ENCODE assay signal across 17 cellular contexts in the genomic region with DNA sequence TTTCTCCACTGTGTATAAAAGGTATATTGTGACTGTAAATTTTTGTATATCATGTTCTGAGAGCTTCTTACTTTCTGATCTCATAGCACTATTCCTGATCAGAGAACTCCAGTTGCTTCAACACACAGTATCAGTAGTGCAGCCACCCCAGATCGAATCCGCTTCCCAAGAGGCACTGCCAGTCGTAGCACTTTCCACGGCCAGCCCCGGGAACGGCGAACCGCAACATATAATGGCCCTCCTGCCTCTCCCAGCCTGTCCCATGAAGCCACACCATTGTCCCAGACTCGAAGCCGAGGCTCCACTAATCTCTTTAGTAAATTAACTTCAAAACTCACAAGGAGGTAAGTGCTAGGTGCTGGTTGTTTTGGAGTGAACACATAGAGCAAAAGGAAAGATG. TPM values are rescaled to one million over a fixed set of nuclear protein-coding genes. Genes with fewer than 3 reads are reported as not detected.
DNase-seq lines count a peak whose midpoint lies in the region; ATAC-seq and TF ChIP-seq lines count a peak whose summit lies in the region.
"Had no signal": no experiment of that assay in that cellular context is flagged by ENCODE, and none has a peak within 500 bp of the region (broad histone marks: within the 10 kb centered on the region; RNA-seq: fewer than 3 reads in every experiment).

No MANE protein-coding gene starts in this region.

- no peak overlapping the region for H2AFZ ChIP-seq in H9 (ENCODE audit: low read length)

- H3K23ac ChIP-seq in H9 (ENCODE audit: insufficient read length, low read depth, low read length) = no peak overlapping the region

- H3K23me2 ChIP-seq in H9 (ENCODE audit: insufficient read length, low read depth, low read length, poor library complexity, severe bottlenecking) = no peaks in the 10 kb centered on the region

- no peak overlapping the region for H3K18ac ChIP-seq in H9 (ENCODE audit: insufficient read length, low read depth, low read length)

- H3K4me1 ChIP-seq in H9 (ENCODE audit: insufficient read depth, low read length) = no peaks in the 10 kb centered on the region
- H3K4me1 ChIP-seq: Caco-2 had no signal

- no peak overlapping the region for H4K91ac ChIP-seq in H9 (ENCODE audit: insufficient read length, low read depth, low read length)

- H3T11ph ChIP-seq in H9 (ENCODE audit: low read length) = no peak overlapping the region

- H3K27me3 ChIP-seq in H9 (ENCODE audit: insufficient read depth, low read length) = no peaks in the 10 kb centered on the region

- H2BK12ac ChIP-seq in H9 (ENCODE audit: insufficient read length, low read depth, low read length) = no peak overlapping the region

- no peak for DNase-seq in H9
- DNase-seq in islet precursor cell = peak; percentile 32
- no peak for DNase-seq in progenitor cell of endocrine pancreas (ENCODE audit: low spot score, unreplicated experiment)
- no peak for DNase-seq in DMS153 (lab: John Stamatoyannopoulos, UW)
- no peak for DNase-seq in stimulated activated CD4-positive, alpha-beta T cell treated with anti-CD3 and anti-CD28 coated beads, Interleukin-1b, Interleukin-23, amount 100 ng/mL, for 48 hours
- DNase-seq in osteocyte (ENCODE audit: extremely low spot score, unreplicated experiment) = no peak
- DNase-seq: Caco-2; CD4-positive, CD25-positive, alpha-beta regulatory T cell; EL; HFFc6; NCI-H1048; NCI-H1436 treated with DMSO at 0.1 percent for 48 hours; NCI-H2081 treated with DMSO at 0.1 percent for 48 hours; NCI-H510A treated with DMSO at 0.1 percent for 48 hours had no signal

- no peak overlapping the region for H3K4ac ChIP-seq in H9 (ENCODE audit: low read depth, low read length)

- H3K27me3 Mint-ChIP-seq in H9 (ENCODE audit: low read depth) = no peaks in the 10 kb centered on the region
- no peaks in the 10 kb centered on the region for H3K27me3 Mint-ChIP-seq in activated T-helper 17 cell treated with anti-CD3 and anti-CD28 coated beads, Interleukin-2, amount 50 U/mL, for 72 hours
- H3K27me3 Mint-ChIP-seq in progenitor cell of endocrine pancreas = no peaks in the 10 kb centered on the region
- no peaks in the 10 kb centered on the region for H3K27me3 Mint-ChIP-seq in osteocyte (ENCODE audit: unreplicated experiment)
- H3K27me3 Mint-ChIP-seq: B cell; CD4-positive, CD25-positive, alpha-beta regulatory T cell had no signal

- H3K9me3 ChIP-seq in H9 (ENCODE audit: control insufficient read depth, low read depth, low read length) = no peaks in the 10 kb centered on the region
- H3K9me3 ChIP-seq: Caco-2 had no signal

- H3K79me2 ChIP-seq in H9 (ENCODE audit: insufficient read depth, low read length) = no peaks in the 10 kb centered on the region

- H3K27ac Mint-ChIP-seq in H9 (peak overlapping the region in 2 of 3 experiments; percentile 2 to 12; a peak in 2 of 7 replicates), progenitor cell of endocrine pancreas (peak overlapping the region; percentile 34), osteocyte (ENCODE audit: unreplicated experiment) (no peak overlapping the region)
- peak overlapping the region; percentile 20 for H3K27ac Mint-ChIP-seq in activated T-helper 17 cell treated with anti-CD3 and anti-CD28 coated beads, Interleukin-2, amount 50 U/mL, for 72 hours
- H3K27ac Mint-ChIP-seq: B cell had no signal

- H3K4me2 ChIP-seq in H9 (ENCODE audit: insufficient read depth, insufficient read length, low read length) = no peak overlapping the region

- H4K8ac ChIP-seq in H9 (replicated peaks; ENCODE audit: insufficient read length, low read depth, low read length) = no peak overlapping the region

- no peak overlapping the region for H2AK5ac ChIP-seq in H9 (ENCODE audit: insufficient read length, low read length)

- TF ChIP-seq CTCF in H9 (conservative IDR thresholded peaks at IDR 0.05) (no peak), progenitor cell of endocrine pancreas (IDR thresholded peaks at IDR 0.05; ENCODE audit: unreplicated experiment) (no peak), osteocyte (IDR thresholded peaks at IDR 0.05) (no peak)

- H3K9me3 Mint-ChIP-seq in H9 (no peaks in the 10 kb centered on the region), progenitor cell of endocrine pancreas (ENCODE audit: low read depth) (no peaks in the 10 kb centered on the region), osteocyte (ENCODE audit: unreplicated experiment) (no peaks in the 10 kb centered on the region)
- H3K9me3 Mint-ChIP-seq in activated T-helper 17 cell treated with anti-CD3 and anti-CD28 coated beads, Interleukin-2, amount 50 U/mL, for 72 hours = no peaks in the 10 kb centered on the region
- H3K9me3 Mint-ChIP-seq: CD4-positive, CD25-positive, alpha-beta regulatory T cell; HFFc6 had no signal

- H2BK5ac ChIP-seq in H9 (ENCODE audit: insufficient read length, low read length) = no peak overlapping the region

- no peak overlapping the region for H2BK15ac ChIP-seq in H9 (ENCODE audit: low read depth, low read length)

- H3K9ac ChIP-seq in H9 (ENCODE audit: extremely low read depth, insufficient read length, low read length) = no peak overlapping the region

- no peak overlapping the region for H3K14ac ChIP-seq in H9 (ENCODE audit: insufficient read depth, low read length)

- H3K4me1 Mint-ChIP-seq in H9 = 0 out of 4 replicates have a peak, but pooled peaks cover 0 to 2% of the 10 kb centered on the region in 2 experiments
- no peaks in the 10 kb centered on the region for H3K4me1 Mint-ChIP-seq in activated T-helper 17 cell treated with anti-CD3 and anti-CD28 coated beads, Interleukin-2, amount 50 U/mL, for 72 hours
- no peaks in the 10 kb centered on the region for H3K4me1 Mint-ChIP-seq in progenitor cell of endocrine pancreas (ENCODE audit: low read depth)
- peaks cover 11% of the 10 kb centered on the region for H3K4me1 Mint-ChIP-seq in osteocyte (ENCODE audit: unreplicated experiment)
- H3K4me1 Mint-ChIP-seq: B cell had no signal

- ATAC-seq in activated T-helper 17 cell treated with anti-CD3 and anti-CD28 coated beads, Interleukin-2, amount 50 U/mL, for 72 hours (replicated peaks) = no peak
- ATAC-seq: Panc1 had no signal

- H3K36me3 Mint-ChIP-seq in H9 (ENCODE audit: insufficient read depth in 1 of 3, low read depth in 3 of 3) = peaks cover 5 to 49% (median 48%) of the 10 kb centered on the region in 3 experiments; a peak in 6 of 7 replicates
- H3K36me3 Mint-ChIP-seq in activated T-helper 17 cell treated with anti-CD3 and anti-CD28 coated beads, Interleukin-2, amount 50 U/mL, for 72 hours (ENCODE audit: low read depth) = peaks cover 89% of the 10 kb centered on the region
- peaks cover 10% of the 10 kb centered on the region for H3K36me3 Mint-ChIP-seq in progenitor cell of endocrine pancreas (ENCODE audit: insufficient read depth)
- peaks cover 24% of the 10 kb centered on the region for H3K36me3 Mint-ChIP-seq in osteocyte (ENCODE audit: unreplicated experiment)

- no peak overlapping the region for H3K56ac ChIP-seq in H9 (ENCODE audit: insufficient read length, low read depth, low read length)

- H2BK20ac ChIP-seq in H9 (ENCODE audit: low read depth, low read length, poor library complexity, severe bottlenecking) = no peak overlapping the region

- no peak overlapping the region for H2BK120ac ChIP-seq in H9 (ENCODE audit: low read depth, low read length, poor library complexity, severe bottlenecking)

- WGBS in H9 (ENCODE audit: extremely low coverage, insufficient read length, low lambda C conversion rate) = no CpG with 5 or more reads among the region's 10 CpGs

- H4K5ac ChIP-seq in H9 (ENCODE audit: insufficient read length, low read depth, low read length) = no peak overlapping the region

- no peak overlapping the region for H3K27ac ChIP-seq in H9 (ENCODE audit: insufficient read length, low read depth, low read length)

- H3K4me3 Mint-ChIP-seq in H9 (no peak overlapping the region), progenitor cell of endocrine pancreas (ENCODE audit: low read depth) (no peak overlapping the region), osteocyte (ENCODE audit: unreplicated experiment) (no peak overlapping the region)
- H3K4me3 Mint-ChIP-seq in activated T-helper 17 cell treated with anti-CD3 and anti-CD28 coated beads, Interleukin-2, amount 50 U/mL, for 72 hours = no peak overlapping the region
- H3K4me3 Mint-ChIP-seq: B cell; CD4-positive, CD25-positive, alpha-beta regulatory T cell; HFFc6 had no signal

- no peaks in the 10 kb centered on the region for H3K79me1 ChIP-seq in H9 (ENCODE audit: insufficient read depth, low read depth, low read length, poor library complexity, severe bottlenecking)

- H4K20me1 ChIP-seq in H9 (ENCODE audit: control insufficient read depth, insufficient read depth, insufficient read length) = no peaks in the 10 kb centered on the region

RNA-seq across cellular contexts. Expression of a gene that starts 30.9 kb away (rescaled TPM):
- total RNA-seq in H9 (2021) = 517 and 546 TPM in 2 replicates
- 10 to 100 TPM in 1 of 2 donors, 1 to 10 TPM in 1; 4.5 to 13.4 TPM for total RNA-seq in activated T-helper 17 cell treated with anti-CD3 and anti-CD28 coated beads, Interleukin-2, amount 50 U/mL, for 72 hours
- total RNA-seq in progenitor cell of endocrine pancreas = 929 and 983 TPM in 2 replicates
- 25.4 and 31.4 TPM in 2 replicates for total RNA-seq in osteocyte

RNA-seq across cellular contexts. Expression of a gene that starts 37.3 kb away (rescaled TPM):
- 21.9 and 22.2 TPM in 2 replicates for total RNA-seq in H9 (2021)
- total RNA-seq in activated T-helper 17 cell treated with anti-CD3 and anti-CD28 coated beads, Interleukin-2, amount 50 U/mL, for 72 hours = 10 to 100 TPM in 1 of 2 donors, 1 to 10 TPM in 1; 7.0 to 17.2 TPM
- 10.3 and 10.7 TPM in 2 replicates for total RNA-seq in progenitor cell of endocrine pancreas
- total RNA-seq in osteocyte = 10.9 and 11.5 TPM in 2 replicates

Comparison
In these comparisons a context has a peak if more than half of its experiments do, and no peak if none do; other contexts are left out.
1. RNA of a gene that starts 30.9 kb away (total RNA-seq): 929 to 983 TPM in progenitor cell of endocrine pancreas and 517 to 546 TPM in H9; 25.4 to 31.4 TPM in osteocyte and 4.5 to 13.4 TPM in activated T-helper 17 cell treated with anti-CD3 and anti-CD28 coated beads, Interleukin-2, amount 50 U/mL, for 72 hours; every median in the first group is over 10 times any median in the second.